9 cellular contexts compared by ENCODE assay signal in genomic region chrX:1336331-1337143, GRCh38. TPM values are rescaled to one million over a fixed set of nuclear protein-coding genes. Genes with fewer than 3 reads are reported as not detected.
DNase-seq lines count a peak whose midpoint lies in the region; ATAC-seq and TF ChIP-seq lines count a peak whose summit lies in the region.
"Had no signal": no experiment of that assay in that cellular context is flagged by ENCODE, and none has a peak within 500 bp of the region (broad histone marks: within the 10 kb centered on the region; RNA-seq: fewer than 3 reads in every experiment).

Gene IL3RA (plus strand): TSS chrX:1336785. CDS start chrX:1341766, 4,981 bp downstream.

- no peaks in the 10 kb centered on the region for H3K36me3 Mint-ChIP-seq in progenitor cell of endocrine pancreas (ENCODE audit: insufficient read depth)

- DNase-seq in AG10803 (ENCODE audit: low read depth) (peak; percentile 14), KBM-7 (peak; percentile 98), mammary epithelial cell (no peak), progenitor cell of endocrine pancreas (ENCODE audit: low spot score, unreplicated experiment) (no peak)

- in situ Hi-C loops in KBM-7 (cut with MboI; ENCODE audit: low pct_unique_long_range_greater_than_20kb, low sequenced_read_pairs) = no loop called here
- in situ Hi-C loops in mammary epithelial cell (cut with MboI; ENCODE audit: low sequenced_read_pairs in 2 of 2) = no loop called here

- no peaks in the 10 kb centered on the region for H3K9me3 Mint-ChIP-seq in progenitor cell of endocrine pancreas (ENCODE audit: low read depth)

- WGBS in mammary epithelial cell (ENCODE audit: low coverage, missing lambda C conversion rate) = 10% methylated on average over 13 of the region's 19 CpGs
- 21% methylated on average over 19 of the region's 19 CpGs for WGBS in urinary bladder

- peaks cover 6% of the 10 kb centered on the region for H3K9me3 ChIP-seq in mammary epithelial cell (replicated peaks; ENCODE audit: insufficient read depth, low read length)
- no peaks in the 10 kb centered on the region for H3K9me3 ChIP-seq in mononuclear cell (ENCODE audit: low read depth, low read length)

- H3K4me3 ChIP-seq in AG10803 (ENCODE audit: low read length) (peak within 1 kb of the TSS; percentile 45), mammary epithelial cell (replicated peaks in 1 of 3; ENCODE audit: insufficient read depth in 1 of 3, low read depth in 2 of 3, low read length in 3 of 3) (peak within 1 kb of the TSS; percentile 20 to 39 (median 24)), mononuclear cell (ENCODE audit: low read length) (peak within 1 kb of the TSS; percentile 45), urinary bladder (ENCODE audit: low read depth, low read length) (peak within 1 kb of the TSS; percentile 29)
- H3K4me3 ChIP-seq: body of pancreas had no signal

- no peak within 1 kb of the TSS for H3K9ac ChIP-seq in mammary epithelial cell (ENCODE audit: insufficient read depth, low read length)

- intact Hi-C loops in mammary epithelial cell (cut with micrococcal nuclease) = no loop called here

- no peak within 1 kb of the TSS for H3K27ac Mint-ChIP-seq in progenitor cell of endocrine pancreas

- dilution Hi-C loops in mammary epithelial cell (cut with HindIII; ENCODE audit: low sequenced_read_pairs) = no loop called here

- H3K27me3 Mint-ChIP-seq in progenitor cell of endocrine pancreas = no peaks in the 10 kb centered on the region

- H3K79me2 ChIP-seq in mammary epithelial cell (ENCODE audit: insufficient read depth, low read length) = no peaks in the 10 kb centered on the region

- CTCF ChIA-PET in mammary epithelial cell (lab: Charles Lee; ENCODE audit: low non-redundant PET) = no interaction called here

- BruUV-seq in mammary epithelial cell (replicated peaks; lab: Mats Ljungman, UMichigan) = no TSS peak

- H3K27me3 ChIP-seq in mammary epithelial cell (ENCODE audit: insufficient read depth, low read length) (no peaks in the 10 kb centered on the region), mononuclear cell (ENCODE audit: insufficient read depth, low read length) (no peaks in the 10 kb centered on the region)
- H3K27me3 ChIP-seq: body of pancreas had no signal

- H3K4me3 Mint-ChIP-seq in progenitor cell of endocrine pancreas (ENCODE audit: low read depth) = no peak within 1 kb of the TSS

- H3K36me3 ChIP-seq in mammary epithelial cell (ENCODE audit: insufficient read depth, low read length) = no peaks in the 10 kb centered on the region
- peaks cover 2% of the 10 kb centered on the region for H3K36me3 ChIP-seq in urinary bladder (ENCODE audit: insufficient read depth)

- H3K27ac ChIP-seq in mammary epithelial cell (ENCODE audit: insufficient read depth, low read depth, low read length) (no peak within 1 kb of the TSS), urinary bladder (ENCODE audit: low read depth) (no peak within 1 kb of the TSS)

- no peak for ATAC-seq in HG03280 (IDR thresholded peaks at IDR 0.05; ENCODE audit: unreplicated experiment)
- ATAC-seq: body of pancreas had no signal

- peak within 1 kb of the TSS; percentile 60 for H3K4me2 ChIP-seq in mammary epithelial cell (ENCODE audit: insufficient read depth, low read depth, low read length)

- no peaks in the 10 kb centered on the region for H3K4me1 ChIP-seq in mammary epithelial cell (ENCODE audit: insufficient read depth, low read length)
- H3K4me1 ChIP-seq in mononuclear cell (ENCODE audit: insufficient read depth, low read length) = peaks cover 65% of the 10 kb centered on the region
- H3K4me1 ChIP-seq in urinary bladder (ENCODE audit: insufficient read depth) = no peaks in the 10 kb centered on the region
- H3K4me1 ChIP-seq: body of pancreas had no signal

- peak within 1 kb of the TSS; percentile 40 for H2AFZ ChIP-seq in mammary epithelial cell (ENCODE audit: low read depth, low read length)

- no peak for TF ChIP-seq CTCF in AG10803 (conservative IDR thresholded peaks at IDR 0.05; ENCODE audit: low read length)
- TF ChIP-seq CTCF in mammary epithelial cell (conservative IDR thresholded peaks at IDR 0.05 in 1 of 2, IDR thresholded peaks at IDR 0.05 in 1 of 2; ENCODE audit: extremely low read depth in 1 of 2, insufficient read depth in 1 of 2, low read depth in 1 of 2, low read length in 2 of 2) = no peak
- no peak for TF ChIP-seq CTCF in progenitor cell of endocrine pancreas (IDR thresholded peaks at IDR 0.05; ENCODE audit: unreplicated experiment)

- H4K20me1 ChIP-seq in mammary epithelial cell (ENCODE audit: insufficient read depth, low read length) = no peaks in the 10 kb centered on the region

- H3K4me1 Mint-ChIP-seq in progenitor cell of endocrine pancreas (ENCODE audit: low read depth) = no peaks in the 10 kb centered on the region

- TF ChIP-seq POLR2A in GM19193 (IDR thresholded peaks at IDR 0.05; ENCODE audit: extremely low read depth, insufficient read depth, insufficient read length) = peak; percentile 62

RNA-seq across cellular contexts. Expression of gene IL3RA, which starts in this region (rescaled TPM):
- total RNA-seq in mammary epithelial cell (not detected), mononuclear cell (13.2 TPM), urinary bladder (2.5 TPM), progenitor cell of endocrine pancreas (not detected in 2 replicates)
- polyA plus RNA-seq in mammary epithelial cell (not detected), urinary bladder (16.7 TPM)
- polyA minus RNA-seq in mammary epithelial cell = not detected

Comparison
In these comparisons a context has a peak if more than half of its experiments do, and no peak if none do; other contexts are left out.
1. RNA of gene IL3RA (polyA plus RNA-seq): 16.7 TPM in urinary bladder (single experiment); not detected in mammary epithelial cell (single experiment); every median in the first group is over 10 times any median in the second.
2. DNase-seq: peak in AG10803 (single experiment) and KBM-7 (single experiment); none in mammary epithelial cell (single experiment) and progenitor cell of endocrine pancreas (single experiment).
3. Peak in every context shown above with its lines, with median percentiles within 50 percentile points of each other: H3K4me3 ChIP-seq.